Comparison of ENCODE assay signal across 21 cellular contexts in the genomic region with DNA sequence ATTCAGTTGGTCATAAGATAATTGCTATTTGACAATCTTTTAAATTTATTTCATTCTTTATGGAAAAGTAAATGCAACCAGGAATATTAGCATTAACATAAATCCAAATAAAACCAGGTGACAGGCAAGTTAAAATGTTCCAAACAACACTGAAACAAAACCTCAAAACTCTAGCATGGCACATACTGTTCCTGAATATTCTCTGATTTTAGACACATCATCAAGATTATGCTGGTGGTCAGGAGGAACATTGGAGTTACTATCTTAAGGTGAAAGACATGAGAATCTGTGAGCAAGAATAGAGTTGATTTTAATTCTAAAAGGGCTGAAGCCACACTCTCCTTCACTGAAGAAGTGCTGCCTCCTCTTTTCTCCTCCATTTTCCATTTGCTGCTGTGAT.
DNase-seq lines count a peak whose midpoint lies in the region; ATAC-seq, FAIRE-seq and TF ChIP-seq lines count a peak whose summit lies in the region.
"Had no signal": no experiment of that assay in that cellular context is flagged by ENCODE, and none has a peak within 500 bp of the region (broad histone marks: within the 10 kb centered on the region; RNA-seq: fewer than 3 reads in every experiment).

No MANE protein-coding gene starts in this region.

- H3K27ac Mint-ChIP-seq in mesothelial cell of epicardium: peak overlapping the region; percentile 59
- H3K27ac Mint-ChIP-seq: B cell; CD4-positive, CD25-positive, alpha-beta regulatory T cell; CD8-positive, alpha-beta memory T cell; GM23338; HFFc6 had no signal

- no peak for TF ChIP-seq POLR2A in H54 (IDR thresholded peaks at IDR 0.05; ENCODE audit: low read depth, low read length)

- H3K4me3 Mint-ChIP-seq in mesothelial cell of epicardium: no peak overlapping the region
- H3K4me3 Mint-ChIP-seq: B cell; CD4-positive, CD25-positive, alpha-beta regulatory T cell; CD8-positive, alpha-beta memory T cell; GM23338; HFFc6 had no signal

- H3K79me2 ChIP-seq in GM23248 (ENCODE audit: insufficient read depth) (no peaks in the 10 kb centered on the region), smooth muscle cell (ENCODE audit: low read depth) (no peaks in the 10 kb centered on the region)

- H3K9me3 ChIP-seq in GM23248 (ENCODE audit: low read depth) (no peaks in the 10 kb centered on the region), smooth muscle cell (replicated peaks; ENCODE audit: low read depth) (no peaks in the 10 kb centered on the region), psoas muscle (no peaks in the 10 kb centered on the region)
- H3K9me3 ChIP-seq: BLaER1 treated with 17β-estradiol and CSF1 and Interleukin-3, amounts not matched to agents 10 nM and 100 nM had no signal

- ATAC-seq in psoas muscle: no peak
- ATAC-seq: GM12878, GM23338, HCT116 had no signal

- peaks cover 17% of the 10 kb centered on the region for H3K36me3 Mint-ChIP-seq in mesothelial cell of epicardium
- H3K36me3 Mint-ChIP-seq: CD4-positive, CD25-positive, alpha-beta regulatory T cell; CD8-positive, alpha-beta memory T cell had no signal

- H3K4me1 ChIP-seq in GM23248 (ENCODE audit: insufficient read depth) (peaks cover 36% of the 10 kb centered on the region), smooth muscle cell (ENCODE audit: low read depth) (no peaks in the 10 kb centered on the region), psoas muscle (no peaks in the 10 kb centered on the region)
- H3K4me1 ChIP-seq: BLaER1 treated with 17β-estradiol and CSF1 and Interleukin-3, amounts not matched to agents 10 nM and 100 nM had no signal

- no peaks in the 10 kb centered on the region for H3K36me3 ChIP-seq in GM23248 (ENCODE audit: low read depth)
- no peaks in the 10 kb centered on the region for H3K36me3 ChIP-seq in smooth muscle cell (ENCODE audit: low read depth)
- H3K36me3 ChIP-seq in psoas muscle (ENCODE audit: insufficient read depth in 1 of 2, low read depth in 1 of 2): no peaks in the 10 kb centered on the region
- H3K36me3 ChIP-seq: BLaER1 treated with 17β-estradiol and CSF1 and Interleukin-3, amounts not matched to agents 10 nM and 100 nM had no signal

- H3K9me2 ChIP-seq in GM23248 (ENCODE audit: insufficient read depth): no peaks in the 10 kb centered on the region

- H3K27me3 ChIP-seq in GM23248 (replicated peaks; ENCODE audit: insufficient read depth) (no peaks in the 10 kb centered on the region), smooth muscle cell (ENCODE audit: low read depth) (no peaks in the 10 kb centered on the region), psoas muscle (ENCODE audit: insufficient read depth in 3 of 3, low read length in 2 of 3) (no peaks in the 10 kb centered on the region)
- H3K27me3 ChIP-seq: BLaER1 treated with 17β-estradiol and CSF1 and Interleukin-3, amounts not matched to agents 10 nM and 100 nM had no signal

- H3K4me3 ChIP-seq in GM23248 (no peak overlapping the region), smooth muscle cell (no peak overlapping the region), psoas muscle (no peak overlapping the region)
- H3K4me3 ChIP-seq: BLaER1 treated with 17β-estradiol and CSF1 and Interleukin-3, amounts not matched to agents 10 nM and 100 nM; GM12878; GM23338 had no signal

- H2AFZ ChIP-seq in GM23248 (peak overlapping the region; percentile 11; the same call in 1 of the 2 replicates), smooth muscle cell (ENCODE audit: low read depth) (peak overlapping the region; percentile 68)
- H2AFZ ChIP-seq: GM23338 had no signal

- DNase-seq in GM23248 (no peak), LHCN-M2 (ENCODE audit: low read depth) (peak; percentile 71), mesothelial cell of epicardium (ENCODE audit: low spot score in 2 of 2, unreplicated experiment in 2 of 2) (no peak), smooth muscle cell (lab: John Stamatoyannopoulos, UW; ENCODE audit: unreplicated experiment) (no peak), psoas muscle (no peak), H54 (ENCODE audit: insufficient read length, low spot score) (no peak)
- DNase-seq: CD4-positive, CD25-positive, alpha-beta regulatory T cell; CD8-positive, alpha-beta memory T cell; COR-L47; DMS 273 treated with DMSO at 0.1 percent for 48 hours; DMS53; DND-41; EL; H7; HFFc6 had no signal

- H3K27ac ChIP-seq in GM23248 (no peak overlapping the region), smooth muscle cell (ENCODE audit: low read depth) (no peak overlapping the region), psoas muscle (no peak overlapping the region)
- H3K27ac ChIP-seq: BLaER1 treated with 17β-estradiol and CSF1 and Interleukin-3, amounts not matched to agents 10 nM and 100 nM; HL-60 had no signal

- in situ Hi-C loops in GM23248 (cut with MboI): no loop called here

- peaks cover 42% of the 10 kb centered on the region for H3F3A ChIP-seq in GM23248 (ENCODE audit: insufficient read depth)
- no peaks in the 10 kb centered on the region for H3F3A ChIP-seq in smooth muscle cell (ENCODE audit: low read depth)

- peaks cover 27% of the 10 kb centered on the region for H3K9me3 Mint-ChIP-seq in mesothelial cell of epicardium
- H3K9me3 Mint-ChIP-seq: GM23338 had no signal

- H3K4me2 ChIP-seq in GM23248 (ENCODE audit: unreplicated experiment): no peak overlapping the region
- H3K4me2 ChIP-seq in smooth muscle cell: no peak overlapping the region
- H3K4me2 ChIP-seq: BLaER1 treated with 17β-estradiol and CSF1 and Interleukin-3, amounts not matched to agents 10 nM and 100 nM; GM23338 had no signal

- TF ChIP-seq CTCF in mesothelial cell of epicardium (IDR thresholded peaks at IDR 0.05; ENCODE audit: unreplicated experiment) (no peak), smooth muscle cell (IDR thresholded peaks at IDR 0.05; ENCODE audit: borderline replicate concordance, insufficient read depth, poor library complexity, severe bottlenecking) (no peak), psoas muscle (IDR thresholded peaks at IDR 0.05) (no peak)

- H4K20me1 ChIP-seq in GM23248 (ENCODE audit: insufficient read depth) (no peaks in the 10 kb centered on the region), smooth muscle cell (ENCODE audit: low read depth) (no peaks in the 10 kb centered on the region)
- H4K20me1 ChIP-seq: BLaER1 treated with 17β-estradiol and CSF1 and Interleukin-3, amounts not matched to agents 10 nM and 100 nM had no signal

- intact Hi-C loops in psoas muscle (cut with DNase I): no loop called here

- no peak overlapping the region for H3K9ac ChIP-seq in GM23248
- no peak overlapping the region for H3K9ac ChIP-seq in smooth muscle cell (ENCODE audit: low read depth)
- H3K9ac ChIP-seq: BLaER1 treated with 17β-estradiol and CSF1 and Interleukin-3, amounts not matched to agents 10 nM and 100 nM had no signal

- peaks cover 16% of the 10 kb centered on the region for H3K4me1 Mint-ChIP-seq in mesothelial cell of epicardium
- H3K4me1 Mint-ChIP-seq: B cell; CD4-positive, CD25-positive, alpha-beta regulatory T cell; CD8-positive, alpha-beta memory T cell had no signal

- no peak for FAIRE-seq in H54 (lab: Jason Lieb, UNC)
- FAIRE-seq: GM12878 had no signal

- H3K27me3 Mint-ChIP-seq in mesothelial cell of epicardium (ENCODE audit: low read depth): no peaks in the 10 kb centered on the region
- H3K27me3 Mint-ChIP-seq: B cell had no signal
